ENCODE assay signal across 8 cellular contexts in the genomic region with DNA sequence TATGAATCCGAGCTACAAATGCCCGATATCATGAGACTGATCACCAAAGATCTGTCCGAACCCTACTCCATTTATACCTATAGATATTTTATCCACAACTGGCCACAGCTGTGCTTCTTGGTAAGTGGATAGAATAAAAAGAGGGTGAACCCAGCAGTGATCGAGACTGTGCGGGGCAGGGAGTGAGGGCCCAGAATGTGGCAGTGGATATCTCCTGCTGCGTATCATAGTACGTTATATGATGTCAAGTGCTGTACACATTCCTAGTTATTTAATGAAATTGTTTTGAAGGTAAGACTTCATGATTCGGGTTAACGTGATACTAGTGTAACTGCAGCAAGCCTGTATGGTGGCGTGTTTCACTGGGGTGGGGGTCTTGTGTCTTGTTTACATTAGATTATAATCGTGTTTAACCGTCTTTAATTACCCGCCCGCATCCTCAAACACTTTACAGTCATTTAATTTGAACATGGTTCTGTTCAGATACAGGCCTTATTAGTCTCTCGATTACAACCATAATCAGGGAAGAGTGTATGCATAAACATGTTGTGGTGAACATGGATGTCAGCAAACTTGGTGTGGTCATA. TPM values are rescaled to one million over a fixed set of nuclear protein-coding genes. Genes with fewer than 3 reads are reported as not detected.
A peak's percentile ranks its signal among the peaks of the same experiment; 100 is the strongest.
DNase-seq lines count a peak whose midpoint lies in the region; ATAC-seq, FAIRE-seq and TF ChIP-seq lines count a peak whose summit lies in the region.

No MANE protein-coding gene starts in this region.

- POLR2A ChIA-PET in Caco-2 (lab: Charles Lee): no interaction called here

- intact Hi-C loops in Caco-2 (cut with micrococcal nuclease; ENCODE audit: unreplicated experiment) (loop anchor here (2.0 to 5.0 kb wide), 2 partner anchors 29 to 74 kb away; no protein-coding TSS in a partner anchor), mucosa of descending colon (cut with DNase I, micrococcal nuclease) (no loop called here)

- ATAC-seq in mucosa of descending colon (no peak), HG02852 (IDR thresholded peaks at IDR 0.05; ENCODE audit: unreplicated experiment) (no peak), HG02588 (IDR thresholded peaks at IDR 0.05; ENCODE audit: unreplicated experiment) (no peak)

- peak overlapping the region; percentile 81 for H3K27ac Mint-ChIP-seq in Caco-2 (ENCODE audit: unreplicated experiment)

- H3K9me3 ChIP-seq in Caco-2: no peaks in the 10 kb centered on the region
- no peaks in the 10 kb centered on the region for H3K9me3 ChIP-seq in MG63
- no peaks in the 10 kb centered on the region for H3K9me3 ChIP-seq in mucosa of descending colon

- H3K4me3 Mint-ChIP-seq in Caco-2 (ENCODE audit: unreplicated experiment): peak overlapping the region; percentile 80

- H3K27me3 Mint-ChIP-seq in Caco-2 (ENCODE audit: insufficient read depth, unreplicated experiment): no peaks in the 10 kb centered on the region

- H3K36me3 Mint-ChIP-seq in Caco-2 (ENCODE audit: insufficient read depth, unreplicated experiment): peaks cover 26% of the 10 kb centered on the region

- DNase-seq in Caco-2: no peak
- DNase-seq in MG63: no peak
- DNase-seq in bronchial epithelial cell (ENCODE audit: low read depth): no peak
- DNase-seq in mucosa of descending colon: peak in 1 of 3 donors; percentile 18
- DNase-seq in DMS153 (lab: John Stamatoyannopoulos, UW): no peak
- no peak for DNase-seq in NK-92 (lab: John Stamatoyannopoulos, UW; ENCODE audit: unreplicated experiment)

- peaks cover 13% of the 10 kb centered on the region for H3K4me1 ChIP-seq in Caco-2
- H3K4me1 ChIP-seq in mucosa of descending colon (ENCODE audit: low read depth): peaks cover 14% of the 10 kb centered on the region

- H3K27me3 ChIP-seq in Caco-2 (replicated peaks; ENCODE audit: control insufficient read depth, insufficient read depth, low read length) (no peaks in the 10 kb centered on the region), MG63 (no peaks in the 10 kb centered on the region), bronchial epithelial cell (ENCODE audit: control insufficient read depth, insufficient read depth, low read length) (no peaks in the 10 kb centered on the region)

- TF ChIP-seq CTCF in Caco-2 (IDR thresholded peaks at IDR 0.05; ENCODE audit: insufficient read depth in 1 of 2, low read depth in 1 of 2, low read length in 1 of 2, severe bottlenecking in 1 of 2, unreplicated experiment in 1 of 2): no peak
- TF ChIP-seq CTCF in bronchial epithelial cell (IDR thresholded peaks at IDR 0.05; ENCODE audit: insufficient read depth, low read length, severe bottlenecking): no peak
- no peak for TF ChIP-seq CTCF in mucosa of descending colon (IDR thresholded peaks at IDR 0.05)

- no peak for FAIRE-seq in bronchial epithelial cell (lab: Jason Lieb, UNC)

- H3K36me3 ChIP-seq in Caco-2 (ENCODE audit: control insufficient read depth, insufficient read depth, low read length): no peaks in the 10 kb centered on the region
- H3K36me3 ChIP-seq in MG63: peaks cover 7% of the 10 kb centered on the region
- H3K36me3 ChIP-seq in bronchial epithelial cell (ENCODE audit: control insufficient read depth, insufficient read depth, low read length): peaks cover 1% of the 10 kb centered on the region
- no peaks in the 10 kb centered on the region for H3K36me3 ChIP-seq in mucosa of descending colon (ENCODE audit: low read depth)

- CTCF ChIA-PET in Caco-2 (lab: Charles Lee): no interaction called here

- no peaks in the 10 kb centered on the region for H3K4me1 Mint-ChIP-seq in Caco-2 (ENCODE audit: low read depth, unreplicated experiment)

- no peaks in the 10 kb centered on the region for H3K9me3 Mint-ChIP-seq in Caco-2 (ENCODE audit: unreplicated experiment)

- no TSS peak for BruUV-seq in Caco-2 (replicated peaks; lab: Mats Ljungman, UMichigan)

- peak overlapping the region; percentile 94 for H3K4me3 ChIP-seq in Caco-2 (ENCODE audit: low read depth, low read length)
- peak overlapping the region; percentile 67 for H3K4me3 ChIP-seq in MG63
- peak overlapping the region; percentile 90 for H3K4me3 ChIP-seq in bronchial epithelial cell (ENCODE audit: low read depth, low read length)
- H3K4me3 ChIP-seq in mucosa of descending colon: peak overlapping the region; percentile 83

RNA-seq across cellular contexts. Expression of a gene that starts 1.3 kb away (rescaled TPM):
- total RNA-seq in Caco-2 (2022): 21.0 and 23.7 TPM in 2 replicates
- total RNA-seq in MG63 (2014; rRNA removed; shearing (Covaris generic); ENCODE audit: low replicate concordance): 6.4 and 18.1 TPM in 2 replicates
- 19.5 and 20.0 TPM in 2 replicates for total RNA-seq in bronchial epithelial cell
- total RNA-seq in mucosa of descending colon: 10 to 100 TPM; 14.1 to 23.2 (median 16.2) TPM
